ENCODE assay signal across 20 cellular contexts in the genomic region with DNA sequence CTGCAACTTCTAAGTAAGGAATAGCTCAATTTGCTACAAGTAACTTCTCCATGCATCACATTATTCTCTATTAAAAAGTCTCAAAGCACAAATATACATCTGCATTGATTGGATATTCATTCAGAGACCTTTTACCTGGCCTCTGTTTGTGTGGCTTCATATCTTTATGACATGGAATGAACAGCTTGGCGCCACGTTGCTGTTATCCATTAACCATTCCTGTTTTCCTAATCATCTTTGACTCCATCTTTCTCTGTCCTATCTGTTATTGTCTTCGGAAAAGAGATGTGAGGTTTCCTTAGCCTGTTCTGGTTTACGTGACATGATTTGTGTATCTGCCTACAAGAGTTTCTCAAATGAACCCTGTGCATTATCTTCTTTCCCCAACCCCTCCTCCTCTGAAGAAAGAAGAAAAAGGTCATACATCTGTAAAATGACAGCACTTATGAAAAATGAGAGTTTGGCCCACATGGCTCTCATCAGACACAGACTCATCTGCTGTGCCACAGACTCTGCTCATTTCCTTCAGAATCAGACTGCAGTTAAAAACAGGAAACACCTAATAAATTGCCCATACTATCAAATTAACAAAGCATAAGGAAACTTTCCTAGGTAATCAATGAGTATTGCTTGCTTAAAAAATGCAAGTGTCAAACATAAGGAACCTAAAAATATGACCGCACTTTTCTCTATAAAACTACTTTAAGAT.
"Had no signal": no experiment of that assay in that cellular context is flagged by ENCODE, and none has a peak within 500 bp of the region (broad histone marks: within the 10 kb centered on the region; RNA-seq: fewer than 3 reads in every experiment).

No MANE protein-coding gene starts in this region.

- H3K9me3 ChIP-seq: esophagus squamous epithelium, right atrium auricular region, sigmoid colon, suprapubic skin, thyroid gland, upper lobe of left lung, uterus had no signal

- H3K9me3 Mint-ChIP-seq: nephron had no signal

- H3K4me1 Mint-ChIP-seq: naive B cell, nephron had no signal

- H3K27me3 ChIP-seq: esophagus squamous epithelium, foreskin keratinocyte, right atrium auricular region, sigmoid colon, suprapubic skin, thyroid gland, upper lobe of left lung, uterus had no signal

- DNase-seq: effector memory CD8-positive, alpha-beta T cell; esophagus squamous epithelium; foreskin keratinocyte; kidney; left cardiac atrium; left ventricle myocardium superior; mesenchymal stem cell; naive B cell; posterior cingulate gyrus; sigmoid colon; stimulated activated CD4-positive, alpha-beta T cell treated with anti-CD3 and anti-CD28 coated beads, Interleukin-2, amount 100 ng/mL, for 48 hours; stimulated activated naive CD8-positive, alpha-beta T cell treated with anti-CD3 and anti-CD28 coated beads, Interleukin-15, Interleukin-2, amounts not matched to agents 100 U/mL and 50 U/mL, for 24 hours; thyroid gland; upper lobe of left lung; uterus had no signal

- H3K4me3 ChIP-seq: esophagus squamous epithelium, lung, right atrium auricular region, sigmoid colon, skin epidermis, suprapubic skin, thyroid gland, upper lobe of left lung, uterus had no signal

- H3K27ac ChIP-seq: esophagus squamous epithelium, foreskin keratinocyte, right atrium auricular region, sigmoid colon, skin epidermis, suprapubic skin, thyroid gland, upper lobe of left lung, uterus had no signal

- H3K27ac Mint-ChIP-seq: effector memory CD8-positive, alpha-beta T cell had no signal

- H3K36me3 ChIP-seq: esophagus squamous epithelium, right atrium auricular region, sigmoid colon, suprapubic skin, thyroid gland, upper lobe of left lung, uterus had no signal

- H3K4me1 ChIP-seq: esophagus squamous epithelium, foreskin keratinocyte, right atrium auricular region, sigmoid colon, suprapubic skin, thyroid gland, upper lobe of left lung, uterus had no signal

- H3K36me3 Mint-ChIP-seq: naive B cell had no signal

- H3K4me3 Mint-ChIP-seq: effector memory CD8-positive, alpha-beta T cell; naive B cell; nephron had no signal

- H3K27me3 Mint-ChIP-seq: effector memory CD8-positive, alpha-beta T cell had no signal

- ATAC-seq: effector memory CD8-positive, alpha-beta T cell; foreskin keratinocyte; left cardiac atrium; left ventricle myocardium superior; stimulated activated naive CD8-positive, alpha-beta T cell treated with anti-CD3 and anti-CD28 coated beads, Interleukin-15, Interleukin-2, amounts not matched to agents 100 U/mL and 50 U/mL, for 24 hours had no signal
